ENCODE assay signal across 33 cellular contexts in genomic region chr1:193926956-193927355, GRCh38.
"Had no signal": no experiment of that assay in that cellular context is flagged by ENCODE, and none has a peak within 500 bp of the region (broad histone marks: within the 10 kb centered on the region; RNA-seq: fewer than 3 reads in every experiment).

No MANE protein-coding gene starts in this region.

- DNase-seq: activated B cell treated with CpG ODN at 0.5 μM for 24 hours; activated CD4-positive, alpha-beta memory T cell treated with anti-CD3 and anti-CD28 coated beads for 36 hours; activated CD4-positive, alpha-beta T cell treated with anti-CD3 and anti-CD28 coated beads for 4 hours; activated CD4-positive, alpha-beta T cell treated with anti-CD3 and anti-CD28 coated beads, Interleukin-2, amount 50 U/mL, for 1 hour; activated CD4-positive, CD25-positive, alpha-beta regulatory T cell treated with anti-CD3 and anti-CD28 coated beads, Interleukin-2, amount 50 U/mL, for 72 hours; activated CD8-positive, alpha-beta memory T cell treated with anti-CD3 and anti-CD28 coated beads, Interleukin-2, amount 50 U/mL, for 4 hours; activated gamma-delta T cell treated with Interleukin-2 at 50 U/mL for 16 hours; activated naive CD4-positive, alpha-beta T cell treated with anti-CD3 and anti-CD28 coated beads for 36 hours; activated T-cell treated with anti-CD3 and anti-CD28 coated beads for 4 hours; activated T-cell treated with anti-CD3 and anti-CD28 coated beads, Interleukin-2, amount 50 U/mL, for 4 hours; adrenal gland; body of pancreas; caudate nucleus; NCI-H1105; NCI-H1417 treated with DMSO at 0.1 percent for 48 hours; NCI-H187 treated with DMSO at 0.1 percent for 48 hours; NCI-H2081 treated with DMSO at 0.1 percent for 48 hours; NCI-H226; NCI-H524 treated with DMSO at 0.1 percent for 48 hours; NK-92 treated with Interleukin-12 subunit alpha and Interleukin-12 subunit beta, amount 100 ng/mL, for 24 hours; PC-3; SHP77; SJCRH30; T1000 had no signal

- H3K4me1 ChIP-seq: adrenal gland, body of pancreas, breast epithelium, SJCRH30 had no signal

- H3K9me3 ChIP-seq: adrenal gland, SJCRH30 had no signal

- H3K27me3 ChIP-seq: adrenal gland, body of pancreas, breast epithelium, SJCRH30 had no signal

- H3K27ac ChIP-seq: adrenal gland, body of pancreas, breast epithelium, RWPE1, SJCRH30, SK-N-MC, VCaP had no signal

- H3K36me3 ChIP-seq: adrenal gland, breast epithelium, SJCRH30 had no signal

- ATAC-seq: activated naive CD4-positive, alpha-beta T cell treated with anti-CD3 and anti-CD28 coated beads, Interleukin-2, amount 50 U/mL, for 72 hours; activated T-cell treated with anti-CD3 and anti-CD28 coated beads, Interleukin-2, amount 50 U/mL, for 4 hours; body of pancreas; K562; PC-3 had no signal

- FAIRE-seq: astrocyte, K562, RCC 7860, TTC549 had no signal

- H3K4me3 ChIP-seq: adrenal gland, body of pancreas, breast epithelium, K562, SJCRH30, SK-N-MC had no signal
